In the genomic region with DNA sequence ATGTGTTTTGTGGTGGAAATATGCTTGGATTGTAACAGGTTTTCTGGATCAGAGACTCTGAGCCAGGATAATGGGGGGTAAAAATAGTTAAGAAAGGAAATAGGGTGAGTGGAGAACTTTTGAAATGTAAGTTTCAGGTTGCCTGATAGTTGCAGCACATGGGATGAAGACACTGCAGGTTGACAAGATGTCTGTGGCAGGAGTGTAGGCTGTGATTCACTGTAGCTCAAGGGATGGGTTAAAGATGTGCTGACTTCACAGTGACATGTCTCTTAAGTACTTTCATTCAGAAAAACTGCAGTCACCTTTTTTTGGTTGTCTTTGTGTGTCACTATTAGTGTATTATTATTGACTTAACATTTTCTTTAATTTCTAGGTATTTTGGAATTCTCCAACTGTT, we compare ENCODE assay signal across 24 cellular contexts.
"Had no signal": no experiment of that assay in that cellular context is flagged by ENCODE, and none has a peak within 500 bp of the region (broad histone marks: within the 10 kb centered on the region; RNA-seq: fewer than 3 reads in every experiment).

No MANE protein-coding gene starts in this region.

- H3K9me3 ChIP-seq: MG63, SJSA1 had no signal

- H3K36me3 ChIP-seq: MG63, SJSA1 had no signal

- FAIRE-seq: HepG2 had no signal

- DNase-seq: IMR-90; Karpas-422; KG1; MG63; NCI-H1092; NCI-H1105 treated with DMSO at 0.1 percent for 48 hours; NCI-H1417 treated with DMSO at 0.1 percent for 48 hours; NCI-H146; NCI-H1694 treated with DMSO at 0.1 percent for 48 hours; NCI-H1930; NCI-H2081; NCI-H2107; NCI-H2227 treated with DMSO at 0.1 percent for 48 hours; NCI-H524; NCI-H526 treated with DMSO at 0.1 percent for 48 hours; NCI-H774; NK-92 treated with Interleukin-12 subunit alpha and Interleukin-12 subunit beta, amount 100 ng/mL, for 24 hours; PC-3; Right ventricle myocardium superior; SIG-M5 had no signal

- H3K27ac ChIP-seq: SJSA1, SK-N-MC had no signal

- H3K4me3 ChIP-seq: MG63, SJSA1, SK-N-MC had no signal

- H3K27me3 ChIP-seq: MG63, SJSA1 had no signal

- ATAC-seq: HepG2, Panc1, PC-3 had no signal

- H3K4me1 ChIP-seq: SJSA1 had no signal
